2 cellular contexts compared by ENCODE assay signal in genomic region chr19:38617764-38618589, GRCh38.
TF ChIP-seq lines count a peak whose summit lies in the region.

Gene MAP4K1 (minus strand): TSS chr19:38617953. CDS start chr19:38617895, 58 bp downstream.

TF ChIP-seq in IMR-90, 13 proteins besides CTCF, POLR2A, EP300 and RAD21:
- TF ChIP-seq USF2 (IDR thresholded peaks at IDR 0.05; ENCODE audit: low read depth, low read length) (no peak), NFE2L2 (IDR thresholded peaks at IDR 0.05; ENCODE audit: low read depth, low read length) (no peak), BHLHE40 (IDR thresholded peaks at IDR 0.05; ENCODE audit: low read depth, low read length) (no peak), ELK1 (IDR thresholded peaks at IDR 0.05; ENCODE audit: borderline replicate concordance, low read depth, low read length) (no peak)

TF ChIP-seq in HEK293T, 16 proteins besides CTCF, POLR2A, EP300 and RAD21 (continued from another document):
- TF ChIP-seq FOXM1 (IDR thresholded peaks at IDR 0.05; ENCODE audit: borderline replicate concordance) (no peak), FOXA1 (IDR thresholded peaks at IDR 0.05) (no peak), ELF4 (IDR thresholded peaks at IDR 0.05) (no peak), ARNT (IDR thresholded peaks at IDR 0.05) (no peak), SP1 (IDR thresholded peaks at IDR 0.05) (no peak), CTBP1 (IDR thresholded peaks at IDR 0.05; ENCODE audit: borderline replicate concordance) (no peak), TARDBP (IDR thresholded peaks at IDR 0.05) (no peak), NFRKB (IDR thresholded peaks at IDR 0.05) (no peak), HDGF (IDR thresholded peaks at IDR 0.05; ENCODE audit: borderline replicate concordance) (no peak), PKNOX1 (IDR thresholded peaks at IDR 0.05) (no peak)
